25 cellular contexts compared by ENCODE assay signal in the genomic region with DNA sequence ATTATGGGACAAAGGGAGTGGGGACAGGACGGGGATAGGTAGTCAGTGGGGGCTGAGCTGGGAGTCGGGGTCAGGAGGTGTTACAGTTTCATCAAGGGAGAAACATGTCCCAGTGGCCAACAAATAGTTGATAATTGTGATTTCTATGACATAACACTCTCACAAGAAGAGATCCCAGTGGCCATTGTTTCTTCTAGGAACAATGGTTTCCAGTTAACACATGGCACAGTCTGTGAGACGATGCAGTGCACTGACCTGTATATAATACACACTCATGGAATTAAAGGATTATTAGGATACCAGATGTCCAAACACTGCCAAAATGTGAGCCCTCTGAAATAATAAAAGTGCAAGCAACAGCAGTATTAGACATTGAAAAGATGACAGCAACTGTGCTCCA.
A peak's percentile ranks its signal among the peaks of the same experiment; 100 is the strongest.
DNase-seq lines count a peak whose midpoint lies in the region; ATAC-seq, FAIRE-seq and TF ChIP-seq lines count a peak whose summit lies in the region.
"Had no signal": no experiment of that assay in that cellular context is flagged by ENCODE, and none has a peak within 500 bp of the region (broad histone marks: within the 10 kb centered on the region; RNA-seq: fewer than 3 reads in every experiment).

No MANE protein-coding gene starts in this region.

- peak; percentile 53 for FAIRE-seq in D721Med (lab: Jason Lieb, UNC)
- FAIRE-seq: endothelial cell of umbilical vein, GM12892 had no signal

- no peak overlapping the region for H3K4me3 ChIP-seq in BLaER1
- H3K4me3 ChIP-seq in uterus: no peak overlapping the region
- no peak overlapping the region for H3K4me3 ChIP-seq in tibial nerve
- H3K4me3 ChIP-seq: right atrium auricular region, thoracic aorta had no signal

- H3K36me3 Mint-ChIP-seq in natural killer cell: no peaks in the 10 kb centered on the region

- peak overlapping the region; percentile 87 for H3K4me2 ChIP-seq in BLaER1

- in situ Hi-C loops in KBM-7 (cut with MboI; ENCODE audit: low pct_unique_long_range_greater_than_20kb, low sequenced_read_pairs): no loop called here

- WGBS in tibial nerve, 2 donors: 79 to 83% methylated on average over 3 of the region's 3 CpGs

- no peak for DNase-seq in D721Med (ENCODE audit: insufficient read length, low spot score)
- DNase-seq in natural killer cell: no peak
- DNase-seq in KBM-7: no peak
- no peak for DNase-seq in uterus
- DNase-seq in tibial nerve (ENCODE audit: low spot score in 2 of 2): no peak
- DNase-seq: activated CD4-positive, alpha-beta T cell treated with anti-CD3 and anti-CD28 coated beads, Interleukin-2, amount 50 U/mL, for 1 hour; activated CD4-positive, CD25-positive, alpha-beta regulatory T cell; activated CD8-positive, alpha-beta memory T cell treated with anti-CD3 and anti-CD28 coated beads, Interleukin-2, amount 10 ng/mL, durations not matched to agents 7 days and 5 days; activated gamma-delta T cell treated with Interleukin-2 at 50 U/mL for 16 hours; activated T-cell treated with anti-CD3 and anti-CD28 coated beads, Interleukin-2, amount 50 U/mL, for 4 hours; BE2C; IMR-90; NCI-H1436 treated with DMSO at 0.1 percent for 48 hours; NCI-H510A; NK-92 treated with Interleukin-12 subunit alpha and Interleukin-12 subunit beta, amount 100 ng/mL, for 24 hours; stimulated activated CD4-positive, alpha-beta T cell treated with anti-CD3 and anti-CD28 coated beads, Interleukin-1b, Interleukin-23, amount 100 ng/mL, for 48 hours had no signal

- peak overlapping the region; percentile 46; the same call in 1 of the 2 replicates for H3K9ac ChIP-seq in BLaER1
- H3K9ac ChIP-seq: parathyroid adenoma had no signal

- H3K4me1 Mint-ChIP-seq in natural killer cell: peaks cover 74 to 87% of the 10 kb centered on the region in 2 donors

- no peak overlapping the region for H3K4me3 Mint-ChIP-seq in natural killer cell
- H3K4me3 Mint-ChIP-seq: activated CD8-positive, alpha-beta memory T cell treated with anti-CD3 and anti-CD28 coated beads, Interleukin-2, amount 10 ng/mL, durations not matched to agents 7 days and 5 days; activated T-cell treated with anti-CD3 and anti-CD28 coated beads, Interleukin-2, amount 50 U/mL, for 4 hours; memory B cell; stimulated activated naive CD8-positive, alpha-beta T cell treated with anti-CD3 and anti-CD28 coated beads, Interleukin-15, Interleukin-2, amounts not matched to agents 100 ng/mL and 50 ng/mL, for 24 hours had no signal

- TF ChIP-seq CTCF in D721Med (IDR thresholded peaks at IDR 0.05; ENCODE audit: insufficient read depth, missing control alignments): no peak
- TF ChIP-seq CTCF in natural killer cell (IDR thresholded peaks at IDR 0.05): no peak
- TF ChIP-seq CTCF in uterus (IDR thresholded peaks at IDR 0.05): no peak
- no peak for TF ChIP-seq CTCF in tibial nerve (IDR thresholded peaks at IDR 0.05)

- H3K27ac Mint-ChIP-seq in natural killer cell: peak overlapping the region; percentile 64 to 70
- H3K27ac Mint-ChIP-seq: activated CD8-positive, alpha-beta memory T cell treated with anti-CD3 and anti-CD28 coated beads, Interleukin-2, amount 10 ng/mL, durations not matched to agents 7 days and 5 days; memory B cell; stimulated activated naive CD8-positive, alpha-beta T cell treated with anti-CD3 and anti-CD28 coated beads, Interleukin-15, Interleukin-2, amounts not matched to agents 100 ng/mL and 50 ng/mL, for 24 hours had no signal

- H4K20me1 ChIP-seq in BLaER1: peaks cover 8% of the 10 kb centered on the region; the same call in 1 of the 2 replicates

- TF ChIP-seq POLR2A in uterus (IDR thresholded peaks at IDR 0.05) (no peak), tibial nerve (IDR thresholded peaks at IDR 0.05) (no peak)

- H3K27me3 ChIP-seq in BLaER1: no peaks in the 10 kb centered on the region
- H3K27me3 ChIP-seq in uterus: no peaks in the 10 kb centered on the region
- H3K27me3 ChIP-seq in tibial nerve: no peaks in the 10 kb centered on the region
- H3K27me3 ChIP-seq: BE2C, right atrium auricular region had no signal

- TF ChIP-seq EP300 in tibial nerve (IDR thresholded peaks at IDR 0.05): no peak

- no peak for ATAC-seq in natural killer cell
- ATAC-seq: activated T-cell treated with anti-CD3 and anti-CD28 coated beads, Interleukin-2, amount 50 U/mL, for 4 hours had no signal

- H3K4me1 ChIP-seq in BLaER1: peaks cover 94% of the 10 kb centered on the region
- no peaks in the 10 kb centered on the region for H3K4me1 ChIP-seq in uterus
- peaks cover 0 to 38% (median 9%) of the 10 kb centered on the region in 4 donors for H3K4me1 ChIP-seq in tibial nerve
- H3K4me1 ChIP-seq: BE2C, parathyroid adenoma had no signal

- no peaks in the 10 kb centered on the region for H3K9me3 Mint-ChIP-seq in natural killer cell
- H3K9me3 Mint-ChIP-seq: activated T-cell treated with anti-CD3 and anti-CD28 coated beads, Interleukin-2, amount 50 U/mL, for 4 hours; memory B cell; stimulated activated naive CD8-positive, alpha-beta T cell treated with anti-CD3 and anti-CD28 coated beads, Interleukin-15, Interleukin-2, amounts not matched to agents 100 ng/mL and 50 ng/mL, for 24 hours had no signal

- H3K36me3 ChIP-seq in BLaER1 (peaks cover 39% of the 10 kb centered on the region), uterus (no peaks in the 10 kb centered on the region), tibial nerve (no peaks in the 10 kb centered on the region)
- H3K36me3 ChIP-seq: BE2C, right atrium auricular region, thoracic aorta had no signal

- H3K27me3 Mint-ChIP-seq in natural killer cell (ENCODE audit: low read depth in 2 of 2): no peaks in the 10 kb centered on the region
- H3K27me3 Mint-ChIP-seq: activated CD8-positive, alpha-beta memory T cell treated with anti-CD3 and anti-CD28 coated beads, Interleukin-2, amount 10 ng/mL, durations not matched to agents 7 days and 5 days; memory B cell; stimulated activated naive CD8-positive, alpha-beta T cell treated with anti-CD3 and anti-CD28 coated beads, Interleukin-15, Interleukin-2, amounts not matched to agents 100 ng/mL and 50 ng/mL, for 24 hours had no signal

- H3K27ac ChIP-seq in BLaER1 (peak overlapping the region; percentile 93), cingulate gyrus (ENCODE audit: low read depth, low read length) (peak overlapping the region; percentile 52), uterus (no peak overlapping the region), tibial nerve (no peak overlapping the region)
- H3K27ac ChIP-seq: parathyroid adenoma, right atrium auricular region, thoracic aorta had no signal

- intact Hi-C loops in natural killer cell (cut with micrococcal nuclease) (no loop called here), uterus (cut with DNase I; ENCODE audit: low total_unique reads) (no loop called here)

- H3K9me3 ChIP-seq in BLaER1: peaks cover 4% of the 10 kb centered on the region; the same call in 1 of the 2 replicates
- H3K9me3 ChIP-seq in uterus: no peaks in the 10 kb centered on the region
- no peaks in the 10 kb centered on the region for H3K9me3 ChIP-seq in tibial nerve
- H3K9me3 ChIP-seq: BE2C, right atrium auricular region, thoracic aorta had no signal

Comparison
In these comparisons a context has a peak if more than half of its experiments do, and no peak if none do; other contexts are left out.
1. H3K27ac ChIP-seq: peak in BLaER1 (single experiment) and cingulate gyrus (single experiment); none in uterus (0 of 2) and tibial nerve (0 of 4).